22 cellular contexts compared by ENCODE assay signal in the genomic region with DNA sequence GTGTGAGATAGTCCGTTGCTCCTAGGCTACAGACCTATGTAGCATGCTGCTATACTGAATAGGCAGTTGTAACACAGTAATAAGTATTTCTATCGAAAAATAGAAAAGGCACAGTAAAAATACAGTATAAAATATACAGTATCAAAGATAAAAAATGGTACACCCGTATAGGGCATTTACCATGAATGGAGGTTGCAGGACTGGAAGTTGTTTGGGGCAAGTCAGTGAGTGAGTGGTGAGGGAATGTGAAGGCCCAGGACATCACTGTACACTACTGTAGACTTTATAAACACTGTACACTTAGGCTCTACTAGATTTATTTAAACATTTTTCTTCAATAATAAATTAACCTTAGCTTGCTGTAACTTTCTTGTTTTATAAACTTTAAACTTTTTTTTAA. TPM values are rescaled to one million over a fixed set of nuclear protein-coding genes. Genes with fewer than 3 reads are reported as not detected.
DNase-seq lines count a peak whose midpoint lies in the region; ATAC-seq and TF ChIP-seq lines count a peak whose summit lies in the region.
"Had no signal": no experiment of that assay in that cellular context is flagged by ENCODE, and none has a peak within 500 bp of the region (broad histone marks: within the 10 kb centered on the region; RNA-seq: fewer than 3 reads in every experiment).

No MANE protein-coding gene starts in this region.

- TF ChIP-seq CTCF in heart right ventricle (IDR thresholded peaks at IDR 0.05) (no peak), mammary epithelial cell (conservative IDR thresholded peaks at IDR 0.05 in 1 of 2, IDR thresholded peaks at IDR 0.05 in 1 of 2; ENCODE audit: extremely low read depth in 1 of 2, insufficient read depth in 1 of 2, low read depth in 1 of 2, low read length in 2 of 2) (no peak), left lung (IDR thresholded peaks at IDR 0.05) (no peak), BE2C (IDR thresholded peaks at IDR 0.05; ENCODE audit: low read depth, low read length) (no peak)

- H3K9ac ChIP-seq in mammary epithelial cell (ENCODE audit: insufficient read depth, low read length): peak overlapping the region; percentile 14

- H3K9me3 ChIP-seq in heart right ventricle: no peaks in the 10 kb centered on the region
- no peaks in the 10 kb centered on the region for H3K9me3 ChIP-seq in mammary epithelial cell (replicated peaks; ENCODE audit: insufficient read depth, low read length)
- no peaks in the 10 kb centered on the region for H3K9me3 ChIP-seq in muscle layer of duodenum (ENCODE audit: control insufficient read depth in 1 of 2, low read length in 2 of 2)
- H3K9me3 ChIP-seq in left lung: no peaks in the 10 kb centered on the region
- H3K9me3 ChIP-seq in BE2C: no peaks in the 10 kb centered on the region
- H3K9me3 ChIP-seq: ascending aorta, HAP-1, SK-N-SH, thyroid gland had no signal

- H3K4me2 ChIP-seq in mammary epithelial cell (ENCODE audit: insufficient read depth, low read depth, low read length): peak overlapping the region; percentile 89

- ATAC-seq in heart right ventricle (no peak), left cardiac atrium (no peak), left lung (no peak)
- ATAC-seq: activated CD8-positive, alpha-beta memory T cell treated with anti-CD3 and anti-CD28 coated beads, Interleukin-2, amount 10 ng/mL, durations not matched to agents 7 days and 5 days; activated naive CD4-positive, alpha-beta T cell treated with anti-CD3 and anti-CD28 coated beads, Interleukin-2, amount 50 U/mL, for 72 hours; stimulated activated naive B cell treated with anti-CD40 and anti-IgM and Interleukin-4, amounts not matched to agents 10 μg/mL and 1 μg/mL and 100 μg/mL, for 72 hours had no signal

- H3K79me2 ChIP-seq in mammary epithelial cell (ENCODE audit: insufficient read depth, low read length): peaks cover 80% of the 10 kb centered on the region

- DNase-seq in heart right ventricle (no peak), left cardiac atrium (no peak), mammary epithelial cell (no peak), left lung (no peak), cerebellar cortex (ENCODE audit: low spot score) (no peak), SIG-M5 treated with dmso at 0.1 percent for 504 hours (lab: John Stamatoyannopoulos, UW; ENCODE audit: unreplicated experiment) (no peak), BE2C (no peak)
- DNase-seq: ACHN; activated CD4-positive, alpha-beta T cell treated with anti-CD3 and anti-CD28 coated beads, Interleukin-2, amount 10 ng/mL, durations not matched to agents 7 days and 5 days; activated CD8-positive, alpha-beta memory T cell treated with anti-CD3 and anti-CD28 coated beads, Interleukin-2, amount 10 ng/mL, durations not matched to agents 7 days and 5 days; effector memory CD4-positive, alpha-beta T cell; NCI-H1436; NCI-H510A treated with DMSO at 0.1 percent for 48 hours; NK-92 treated with Interleukin-12 subunit alpha and Interleukin-12 subunit beta, amount 100 ng/mL, for 24 hours; SK-N-SH; stimulated activated naive B cell treated with anti-CD40 and anti-IgM and Interleukin-4, amounts not matched to agents 10 μg/mL and 1 μg/mL and 100 μg/mL, for 72 hours; T-helper 2 cell; thyroid gland had no signal

- H3K27ac ChIP-seq in heart right ventricle (peak overlapping the region in 6 of 10 donors; percentile 96 to 98 (median 97)), mammary epithelial cell (ENCODE audit: insufficient read depth, low read depth, low read length) (peak overlapping the region; percentile 95), muscle layer of duodenum (ENCODE audit: low read length) (peak overlapping the region; percentile 98), left lung (no peak overlapping the region)
- H3K27ac ChIP-seq: thyroid gland had no signal

- no peak overlapping the region for H2AFZ ChIP-seq in mammary epithelial cell (ENCODE audit: low read depth, low read length)

- BruUV-seq in mammary epithelial cell (replicated peaks; lab: Mats Ljungman, UMichigan): no TSS peak

- dilution Hi-C loops in mammary epithelial cell (cut with HindIII; ENCODE audit: low sequenced_read_pairs): no loop called here

- CTCF ChIA-PET in mammary epithelial cell (lab: Charles Lee; ENCODE audit: low non-redundant PET): interaction anchor here (0.6 kb wide), 1 partner anchor 30 kb away, joined by 4 read pairs; no protein-coding TSS in a partner anchor

- H3K36me3 ChIP-seq in heart right ventricle (no peaks in the 10 kb centered on the region), mammary epithelial cell (ENCODE audit: insufficient read depth, low read length) (no peaks in the 10 kb centered on the region), muscle layer of duodenum (ENCODE audit: control insufficient read depth in 1 of 2, insufficient read depth in 2 of 2, low read length in 2 of 2) (peaks cover 0 to 11% of the 10 kb centered on the region in 2 donors), left lung (no peaks in the 10 kb centered on the region), BE2C (no peaks in the 10 kb centered on the region)
- H3K36me3 ChIP-seq: ascending aorta, HAP-1, thyroid gland had no signal

- H3K27me3 ChIP-seq in heart right ventricle: no peaks in the 10 kb centered on the region
- no peaks in the 10 kb centered on the region for H3K27me3 ChIP-seq in mammary epithelial cell (ENCODE audit: insufficient read depth, low read length)
- H3K27me3 ChIP-seq in muscle layer of duodenum (ENCODE audit: low read depth, low read length): no peaks in the 10 kb centered on the region
- no peaks in the 10 kb centered on the region for H3K27me3 ChIP-seq in left lung
- H3K27me3 ChIP-seq in BE2C: no peaks in the 10 kb centered on the region
- H3K27me3 ChIP-seq: ascending aorta, thyroid gland had no signal

- in situ Hi-C loops in mammary epithelial cell (cut with MboI; ENCODE audit: low sequenced_read_pairs in 2 of 2): loop anchor here in 1 of 2 donors (5.0 kb wide), 1 partner anchor 52 kb away; no protein-coding TSS in a partner anchor

- 71 to 79% methylated on average over 3 of the region's 3 CpGs for WGBS in heart right ventricle, 2 donors
- 100% methylated on average over 3 of the region's 3 CpGs for WGBS in mammary epithelial cell (ENCODE audit: low coverage, missing lambda C conversion rate)

- H3K4me1 ChIP-seq in heart right ventricle (peaks cover 0 to 59% (median 38%) of the 10 kb centered on the region in 9 donors), mammary epithelial cell (ENCODE audit: insufficient read depth, low read length) (peaks cover 35% of the 10 kb centered on the region), muscle layer of duodenum (ENCODE audit: control insufficient read depth in 1 of 2, insufficient read depth in 2 of 2, low read length in 2 of 2) (peaks cover 7 to 11% of the 10 kb centered on the region in 2 donors), left lung (peaks cover 4 to 29% of the 10 kb centered on the region in 2 donors), BE2C (no peaks in the 10 kb centered on the region)

- no peaks in the 10 kb centered on the region for H4K20me1 ChIP-seq in mammary epithelial cell (ENCODE audit: insufficient read depth, low read length)

- intact Hi-C loops in heart right ventricle (cut with DNase I) (loop anchor here in 3 of 10 donors (5.0 kb wide), 4 partner anchors 42 to 133 kb away; no protein-coding TSS in a partner anchor), left cardiac atrium (cut with DNase I) (loop anchor here (5.0 kb wide), 2 partner anchors 52 to 133 kb away; no protein-coding TSS in a partner anchor), mammary epithelial cell (cut with micrococcal nuclease) (loop anchor here (5.0 kb wide), 1 partner anchor 43 kb away; no protein-coding TSS in a partner anchor), left lung (cut with DNase I) (no loop called here)

- no peak overlapping the region for H3K4me3 ChIP-seq in heart right ventricle
- H3K4me3 ChIP-seq in mammary epithelial cell (replicated peaks in 1 of 3; ENCODE audit: insufficient read depth in 1 of 3, low read depth in 2 of 3, low read length in 3 of 3): no peak overlapping the region
- H3K4me3 ChIP-seq in muscle layer of duodenum (ENCODE audit: low read depth in 1 of 2, low read length in 2 of 2): peak overlapping the region in 1 of 2 donors; percentile 17
- no peak overlapping the region for H3K4me3 ChIP-seq in left lung
- no peak overlapping the region for H3K4me3 ChIP-seq in BE2C (ENCODE audit: low read depth, low read length)
- H3K4me3 ChIP-seq: ascending aorta, HAP-1, thyroid gland had no signal

RNA-seq across cellular contexts. Expression of a gene that starts 3.5 kb away (rescaled TPM):
- total RNA-seq in heart right ventricle: 100 to 1,000 TPM; 357 to 560 (median 437) TPM
- polyA plus RNA-seq in heart right ventricle: 10 to 100 TPM; 63.2 to 64.7 TPM
- 100 to 1,000 TPM; 204 to 206 TPM for total RNA-seq in left cardiac atrium
- 100 to 1,000 TPM in 1 of 2 donors, 10 to 100 TPM in 1; 31.8 to 109 TPM for total RNA-seq in mammary epithelial cell
- polyA plus RNA-seq in mammary epithelial cell: 39.0 TPM
- 48.2 TPM for polyA minus RNA-seq in mammary epithelial cell
- total RNA-seq in left lung: 10 to 100 TPM; 49.6 to 57.5 TPM
- 2.5 TPM for polyA plus RNA-seq in BE2C (2012; ENCODE audit: insufficient read depth, insufficient read length, low read depth)

Comparison
In these comparisons a context has a peak if more than half of its experiments do, and no peak if none do; other contexts are left out.
1. H3K27ac ChIP-seq: peak in heart right ventricle (6 of 10), mammary epithelial cell (single experiment) and muscle layer of duodenum (single experiment); none in left lung (0 of 2).
2. intact Hi-C loops: an anchor here in left cardiac atrium (5.0 kb wide) and mammary epithelial cell (5.0 kb wide); none called in left lung.